ENCODE assay signal across 1 cellular context in the genomic region with DNA sequence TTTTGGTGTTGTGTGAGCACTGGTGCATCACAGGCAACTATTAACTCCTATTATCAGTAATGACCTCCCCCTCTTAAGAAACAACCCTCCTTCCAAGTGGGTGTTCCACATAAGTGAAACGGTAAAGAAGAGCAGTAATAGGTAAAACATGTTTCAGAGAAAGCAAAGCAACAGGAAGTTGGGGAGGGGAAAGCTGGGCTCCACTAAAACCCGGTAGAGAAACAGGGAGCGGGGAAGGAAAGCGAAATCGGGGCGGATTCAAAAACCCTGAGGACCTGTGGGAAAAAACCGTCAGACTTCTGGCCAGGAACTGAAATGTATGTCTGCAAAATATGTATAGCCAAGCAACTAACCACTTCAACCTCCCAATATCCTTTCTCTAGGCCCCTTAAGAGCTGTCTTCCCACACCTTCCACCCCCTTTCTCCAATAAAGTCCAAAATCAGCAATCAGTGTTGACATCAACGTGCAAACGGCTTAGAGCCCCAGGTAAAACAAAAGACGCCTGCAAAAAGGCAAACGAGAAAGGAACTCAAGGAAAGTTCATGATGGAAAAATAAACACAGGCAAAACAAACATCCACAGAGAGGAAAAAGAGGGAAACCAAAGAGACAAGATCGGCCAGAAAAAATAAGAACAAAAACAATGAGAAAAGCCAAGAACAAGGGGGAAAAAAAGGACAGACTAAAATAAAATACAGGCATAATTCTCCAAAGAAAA.
TF ChIP-seq lines count a peak whose summit lies in the region.

No MANE protein-coding gene starts in this region.

TF ChIP-seq in SK-N-SH, 30 proteins besides CTCF, POLR2A, EP300 and RAD21 (continued from another document):
- TF ChIP-seq, protein P1, sequence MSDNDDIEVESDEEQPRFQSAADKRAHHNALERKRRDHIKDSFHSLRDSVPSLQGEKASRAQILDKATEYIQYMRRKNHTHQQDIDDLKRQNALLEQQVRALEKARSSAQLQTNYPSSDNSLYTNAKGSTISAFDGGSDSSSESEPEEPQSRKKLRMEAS (IDR thresholded peaks at IDR 0.05; ENCODE audit: low read depth) = no peak
- no peak for TF ChIP-seq PBX3 (IDR thresholded peaks at IDR 0.05)
